ENCODE assay signal across 15 cellular contexts in genomic region chr2:160110674-160111239, GRCh38. TPM values are rescaled to one million over a fixed set of nuclear protein-coding genes. Genes with fewer than 3 reads are reported as not detected.
DNase-seq lines count a peak whose midpoint lies in the region; ATAC-seq, FAIRE-seq and TF ChIP-seq lines count a peak whose summit lies in the region.
"Had no signal": no experiment of that assay in that cellular context is flagged by ENCODE, and none has a peak within 500 bp of the region (broad histone marks: within the 10 kb centered on the region; RNA-seq: fewer than 3 reads in every experiment).

No MANE protein-coding gene starts in this region.

- H3K27me3 ChIP-seq in BLaER1 (no peaks in the 10 kb centered on the region), endothelial cell of umbilical vein (ENCODE audit: control insufficient read depth in 2 of 2, insufficient read depth in 2 of 2, low read length in 2 of 2) (no peaks in the 10 kb centered on the region), osteoblast (ENCODE audit: insufficient read depth, low read length) (no peaks in the 10 kb centered on the region), SJCRH30 (no peaks in the 10 kb centered on the region)
- H3K27me3 ChIP-seq: ascending aorta, upper lobe of left lung had no signal

- CTCF ChIA-PET in endothelial cell of umbilical vein (lab: Charles Lee) = interaction anchor here (0.5 to 3.9 kb wide), 67 partner anchors 10 to 1163 kb away, joined by 3 to 84 read pairs (median 4); no protein-coding TSS in a partner anchor

- H3K36me3 ChIP-seq in BLaER1 = no peaks in the 10 kb centered on the region
- no peaks in the 10 kb centered on the region for H3K36me3 ChIP-seq in endothelial cell of umbilical vein (ENCODE audit: control insufficient read depth in 2 of 2, extremely low read depth in 1 of 2, insufficient read depth in 2 of 2, low read length in 2 of 2)
- no peaks in the 10 kb centered on the region for H3K36me3 ChIP-seq in osteoblast (ENCODE audit: insufficient read depth, low read length)
- peaks cover 2% of the 10 kb centered on the region; the same call in 1 of the 2 replicates for H3K36me3 ChIP-seq in SJCRH30
- H3K36me3 ChIP-seq: ascending aorta had no signal

- no peaks in the 10 kb centered on the region for H3K9me3 ChIP-seq in BLaER1
- H3K9me3 ChIP-seq in endothelial cell of umbilical vein (replicated peaks; ENCODE audit: control insufficient read depth, insufficient read depth, low read length) = no peaks in the 10 kb centered on the region
- H3K9me3 ChIP-seq in osteoblast (ENCODE audit: low read depth, low read length) = no peaks in the 10 kb centered on the region
- H3K9me3 ChIP-seq in SJCRH30 (replicated peaks) = peaks cover 6% of the 10 kb centered on the region; the same call in 1 of the 2 replicates
- H3K9me3 ChIP-seq: ascending aorta, upper lobe of left lung had no signal

- FAIRE-seq in endothelial cell of umbilical vein (lab: Jason Lieb, UNC) = no peak
- no peak for FAIRE-seq in GM12892 (lab: Jason Lieb, UNC)

- peaks cover 44 to 52% of the 10 kb centered on the region in 2 donors for H3K27me3 Mint-ChIP-seq in effector memory CD8-positive, alpha-beta T cell

- H4K20me1 ChIP-seq in BLaER1 = no peaks in the 10 kb centered on the region
- no peaks in the 10 kb centered on the region for H4K20me1 ChIP-seq in endothelial cell of umbilical vein (replicated peaks; ENCODE audit: control insufficient read depth, extremely low read depth, insufficient read depth, low read length)
- no peaks in the 10 kb centered on the region for H4K20me1 ChIP-seq in osteoblast (ENCODE audit: insufficient read depth, low read length)

- H2AFZ ChIP-seq in endothelial cell of umbilical vein (ENCODE audit: low read depth, low read length) (peak overlapping the region; percentile 30), osteoblast (ENCODE audit: low read length) (peak overlapping the region; percentile 42)

- no peaks in the 10 kb centered on the region for H3K36me3 Mint-ChIP-seq in effector memory CD8-positive, alpha-beta T cell (ENCODE audit: insufficient read depth)
- H3K36me3 Mint-ChIP-seq: activated naive CD4-positive, alpha-beta T cell treated with anti-CD3 and anti-CD28 coated beads, Interleukin-2, amount 50 U/mL, for 24 hours had no signal

- H3K27ac ChIP-seq in BLaER1 = no peak overlapping the region
- no peak overlapping the region for H3K27ac ChIP-seq in endothelial cell of umbilical vein (ENCODE audit: insufficient read depth, low read depth, low read length)
- H3K27ac ChIP-seq in osteoblast (ENCODE audit: low read depth, low read length) = no peak overlapping the region
- H3K27ac ChIP-seq in SJCRH30 = no peak overlapping the region
- H3K27ac ChIP-seq: ascending aorta, upper lobe of left lung had no signal

- H3K79me2 ChIP-seq in endothelial cell of umbilical vein (ENCODE audit: control insufficient read depth, insufficient read depth, low read length) (no peaks in the 10 kb centered on the region), osteoblast (ENCODE audit: insufficient read depth, low read length) (no peaks in the 10 kb centered on the region)

- H3K4me1 ChIP-seq in BLaER1 = peaks cover 27% of the 10 kb centered on the region
- no peaks in the 10 kb centered on the region for H3K4me1 ChIP-seq in endothelial cell of umbilical vein (ENCODE audit: control insufficient read depth, extremely low read depth, insufficient read depth, low read length)
- H3K4me1 ChIP-seq in osteoblast (ENCODE audit: insufficient read depth, low read length) = no peaks in the 10 kb centered on the region
- H3K4me1 ChIP-seq in SJCRH30 = no peaks in the 10 kb centered on the region
- H3K4me1 ChIP-seq: ascending aorta, upper lobe of left lung had no signal

- DNase-seq in NCI-H345 (lab: John Stamatoyannopoulos, UW) (peak; percentile 27), endothelial cell of umbilical vein (ENCODE audit: low read depth, low spot score) (no peak), osteoblast (ENCODE audit: insufficient read length, low spot score, missing footprints) (no peak), SJCRH30 (no peak), DMS153 treated with DMSO at 0.1 percent for 48 hours (lab: John Stamatoyannopoulos, UW; ENCODE audit: unreplicated experiment) (no peak), GM12892 (ENCODE audit: insufficient read length) (no peak)
- DNase-seq in effector memory CD8-positive, alpha-beta T cell = no peak
- DNase-seq: cerebellar nuclear complex, SIG-M5 had no signal

- ATAC-seq in effector memory CD8-positive, alpha-beta T cell (replicated peaks) = no peak

- intact Hi-C loops in endothelial cell of umbilical vein (cut with micrococcal nuclease) = loop anchor here (1.0 to 10.0 kb wide), 10 partner anchors 95 to 953 kb away; no protein-coding TSS in a partner anchor

- TF ChIP-seq CTCF in endothelial cell of umbilical vein (IDR thresholded peaks at IDR 0.05; ENCODE audit: extremely low read depth in 1 of 2, insufficient read depth in 1 of 2, low read depth in 1 of 2, low read length in 2 of 2) (no peak), osteoblast (IDR thresholded peaks at IDR 0.05; ENCODE audit: extremely low read depth, low read depth, low read length) (no peak)

- no peaks in the 10 kb centered on the region for H3K9me3 Mint-ChIP-seq in effector memory CD8-positive, alpha-beta T cell
- H3K9me3 Mint-ChIP-seq: activated naive CD4-positive, alpha-beta T cell treated with anti-CD3 and anti-CD28 coated beads, Interleukin-2, amount 50 U/mL, for 24 hours had no signal

- POLR2A ChIA-PET in endothelial cell of umbilical vein (lab: Charles Lee) = interaction anchor here (0.7 kb wide), 1 partner anchor 123 kb away, joined by 4 read pairs; no protein-coding TSS in a partner anchor

- no peak for TF ChIP-seq POLR2A in endothelial cell of umbilical vein (IDR thresholded peaks at IDR 0.05; ENCODE audit: low read depth, low read length)
- TF ChIP-seq POLR2A in GM12892 (IDR thresholded peaks at IDR 0.05; ENCODE audit: low read depth, low read length) = no peak

- dilution Hi-C loops in endothelial cell of umbilical vein (cut with MboI; ENCODE audit: extremely low pct_ligation_motif_present, low sequenced_read_pairs) = no loop called here

- H3K27ac Mint-ChIP-seq in effector memory CD8-positive, alpha-beta T cell = no peak overlapping the region
- H3K27ac Mint-ChIP-seq: activated naive CD4-positive, alpha-beta T cell treated with anti-CD3 and anti-CD28 coated beads, Interleukin-2, amount 50 U/mL, for 24 hours had no signal

- no TSS peak for BruUV-seq in endothelial cell of umbilical vein (replicated peaks; lab: Mats Ljungman, UMichigan)

- no peak overlapping the region for H3K9ac ChIP-seq in BLaER1
- H3K9ac ChIP-seq in endothelial cell of umbilical vein (replicated peaks; ENCODE audit: extremely low read depth, insufficient read depth, low read length) = no peak overlapping the region

- H3K4me3 ChIP-seq in BLaER1 (no peak overlapping the region), endothelial cell of umbilical vein (replicated peaks in 1 of 3; ENCODE audit: insufficient read depth in 1 of 3, low read depth in 1 of 3, low read length in 3 of 3) (no peak overlapping the region), osteoblast (ENCODE audit: insufficient read depth, low read length) (no peak overlapping the region), SJCRH30 (no peak overlapping the region)
- H3K4me3 ChIP-seq: ascending aorta, upper lobe of left lung had no signal

- H3K4me2 ChIP-seq in BLaER1 (peak overlapping the region; percentile 34), endothelial cell of umbilical vein (ENCODE audit: insufficient read depth, low read length) (no peak overlapping the region), osteoblast (ENCODE audit: insufficient read depth, low read length) (no peak overlapping the region)

- no peak overlapping the region for H3K4me3 Mint-ChIP-seq in effector memory CD8-positive, alpha-beta T cell
- H3K4me3 Mint-ChIP-seq: activated naive CD4-positive, alpha-beta T cell treated with anti-CD3 and anti-CD28 coated beads, Interleukin-2, amount 50 U/mL, for 24 hours had no signal

- H3K4me1 Mint-ChIP-seq in effector memory CD8-positive, alpha-beta T cell (ENCODE audit: low read depth in 2 of 2) = no peaks in the 10 kb centered on the region
- H3K4me1 Mint-ChIP-seq: activated naive CD4-positive, alpha-beta T cell treated with anti-CD3 and anti-CD28 coated beads, Interleukin-2, amount 50 U/mL, for 24 hours had no signal

- H3K9me1 ChIP-seq in endothelial cell of umbilical vein (replicated peaks; ENCODE audit: control insufficient read depth, extremely low read depth, insufficient read depth, low read length) = no peaks in the 10 kb centered on the region

TF ChIP-seq in endothelial cell of umbilical vein, 7 proteins besides CTCF, POLR2A, EP300 and RAD21:
- TF ChIP-seq POLR2AphosphoS5 (IDR thresholded peaks at IDR 0.05; ENCODE audit: insufficient read depth, low read depth, low read length) = no peak
- no peak for TF ChIP-seq GATA2 (IDR thresholded peaks at IDR 0.05; ENCODE audit: insufficient read depth, insufficient read length, low read depth, low read length)
- TF ChIP-seq EZH2 (IDR thresholded peaks at IDR 0.05; ENCODE audit: borderline replicate concordance, low read depth, low read length, severe bottlenecking) = no peak
- TF ChIP-seq MYC (IDR thresholded peaks at IDR 0.05; ENCODE audit: low read depth, low read length) = no peak
- no peak for TF ChIP-seq MAX (IDR thresholded peaks at IDR 0.05; ENCODE audit: insufficient read depth, insufficient read length)
- no peak for TF ChIP-seq JUN (IDR thresholded peaks at IDR 0.05; ENCODE audit: borderline replicate concordance, insufficient read depth, insufficient read length, low read depth)
- no peak for TF ChIP-seq FOS (IDR thresholded peaks at IDR 0.05; ENCODE audit: borderline replicate concordance, insufficient read depth, low read length)

RNA-seq across cellular contexts. Expression of gene PLA2R1, which starts 48.3 kb away (rescaled TPM):
- total RNA-seq in endothelial cell of umbilical vein = 14.4 and 15.6 TPM in 2 replicates
- 6.2 and 6.9 TPM in 2 replicates for polyA plus RNA-seq in endothelial cell of umbilical vein
- 7.8 and 9.0 TPM in 2 replicates for polyA plus RNA-seq in endothelial cell of umbilical vein (2011; cell fraction: cytosol; rRNA removed)
- polyA plus RNA-seq in endothelial cell of umbilical vein (2011; cell fraction: nucleus; rRNA removed) = 33.0 and 36.9 TPM in 2 replicates
- 34.5 and 47.9 TPM in 2 replicates for polyA plus RNA-seq in endothelial cell of umbilical vein (2012)
- 20.0 and 23.5 TPM in 2 replicates for polyA minus RNA-seq in endothelial cell of umbilical vein
- polyA minus RNA-seq in endothelial cell of umbilical vein (2011; cell fraction: cytosol; rRNA and poly(A)+ RNA removed) = 0.10 TPM
- 37.4 and 46.0 TPM in 2 replicates for polyA minus RNA-seq in endothelial cell of umbilical vein (2011; cell fraction: nucleus; rRNA and poly(A)+ RNA removed)
- 19.2 and 19.9 TPM in 2 replicates for total RNA-seq in osteoblast
- total RNA-seq in SJCRH30 (2014; rRNA removed; shearing (Covaris generic)) = not detected in 2 replicates
- polyA plus RNA-seq in GM12892 (2012; ENCODE audit: missing spikeins) = 0.02 TPM
- total RNA-seq: G401; T-helper 1 cell treated with Interleukin-12 subunit alpha and Interleukin-12 subunit beta and Interleukin-4 antibody, amounts not matched to agents 30 ng/mL and 1 ng/mL, for 36 hours had no signal

Comparison
In these comparisons a context has a peak if more than half of its experiments do, and no peak if none do; other contexts are left out.
1. RNA of gene PLA2R1, which starts 48.3 kb away (total RNA-seq): 19.2 to 19.9 TPM in osteoblast and 14.4 to 15.6 TPM in endothelial cell of umbilical vein; not detected in SJCRH30; every median in the first group is over 10 times any median in the second.